In the genomic region with DNA sequence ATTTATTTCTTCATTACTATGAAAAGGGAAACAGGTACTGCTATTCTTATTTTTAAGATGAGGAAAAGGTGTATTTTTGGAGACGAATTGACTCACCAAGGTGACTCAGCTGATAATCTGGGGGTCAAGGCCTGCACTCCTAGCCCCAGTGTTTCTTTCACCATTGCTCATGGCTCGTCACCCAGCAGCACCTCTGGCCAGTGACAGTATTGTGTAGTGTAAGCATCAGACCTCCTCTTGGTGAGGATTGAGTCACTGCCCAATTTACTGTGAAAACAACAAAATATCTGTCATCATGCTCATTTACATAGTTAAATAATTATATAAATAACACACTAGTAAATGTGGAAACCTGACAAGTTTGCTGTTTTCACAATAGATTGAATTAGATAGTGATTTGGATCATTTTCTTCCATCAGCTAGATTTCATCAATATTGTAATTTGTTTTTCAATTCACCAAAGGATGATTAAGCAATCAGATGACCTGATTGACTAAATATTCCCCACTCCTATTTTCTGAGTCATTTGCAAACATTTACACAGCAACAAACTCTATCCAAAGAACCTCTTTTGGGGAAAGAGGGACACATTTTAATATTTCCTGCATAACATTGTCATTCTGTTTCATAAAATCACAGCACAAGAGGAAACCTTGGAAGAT, we compare ENCODE assay signal across 19 cellular contexts.
DNase-seq lines count a peak whose midpoint lies in the region; TF ChIP-seq lines count a peak whose summit lies in the region.
"Had no signal": no experiment of that assay in that cellular context is flagged by ENCODE, and none has a peak within 500 bp of the region (broad histone marks: within the 10 kb centered on the region; RNA-seq: fewer than 3 reads in every experiment).

No MANE protein-coding gene starts in this region.

- intact Hi-C loops in activated T-helper 1 cell treated with anti-CD3 and anti-CD28 coated beads, Interleukin-12 subunit alpha, Interleukin-12 subunit beta, Interleukin-2, Interleukin-4 antibody, amounts not matched to agents 30 ng/mL and 10 ng/mL and 1 ng/mL, durations not matched to agents 14 hours and 24 hours and 36 hours (cut with micrococcal nuclease), result no loop called here

- no peaks in the 10 kb centered on the region for H3K9me3 ChIP-seq in liver (ENCODE audit: control insufficient read depth in 4 of 4, low read length in 3 of 4)
- H3K9me3 ChIP-seq: BLaER1 treated with 17β-estradiol and CSF1 and Interleukin-3, amounts not matched to agents 10 nM and 100 nM; esophagus squamous epithelium had no signal

- H3K36me3 ChIP-seq in BJ (ENCODE audit: control insufficient read depth, insufficient read depth, low read length), result no peaks in the 10 kb centered on the region
- H3K36me3 ChIP-seq in liver (ENCODE audit: control insufficient read depth in 4 of 4, insufficient read depth in 3 of 4, low read depth in 1 of 4, low read length in 3 of 4), result no peaks in the 10 kb centered on the region
- H3K36me3 ChIP-seq: BLaER1 treated with 17β-estradiol and CSF1 and Interleukin-3, amounts not matched to agents 10 nM and 100 nM; esophagus squamous epithelium had no signal

- CTCF ChIA-PET in BJ (lab: Yijun Ruan, JAX), result interaction anchor here (1.1 kb wide), 1 partner anchor 14 kb away, joined by 4 read pairs; no protein-coding TSS in a partner anchor

- TF ChIP-seq CTCF in BJ (IDR thresholded peaks at IDR 0.05; ENCODE audit: insufficient read depth, low read depth, low read length) (no peak), liver (IDR thresholded peaks at IDR 0.05; ENCODE audit: low read depth, low read length, missing input control) (no peak)

- no peak overlapping the region for H3K27ac Mint-ChIP-seq in activated T-helper 1 cell treated with anti-CD3 and anti-CD28 coated beads, Interleukin-12 subunit alpha, Interleukin-12 subunit beta, Interleukin-2, Interleukin-4 antibody, amounts not matched to agents 30 ng/mL and 10 ng/mL and 1 ng/mL, durations not matched to agents 14 hours and 24 hours and 36 hours
- H3K27ac Mint-ChIP-seq: activated CD4-positive, alpha-beta T cell treated with anti-CD3 and anti-CD28 coated beads, Interleukin-2, amount 10 ng/mL, durations not matched to agents 7 days and 5 days; activated T-helper 2 cell treated with anti-CD3 and anti-CD28 coated beads, Interferon-gamma antibody, Interleukin-2, Interleukin-4, amounts not matched to agents 10 μg/mL and 5 μg/mL and 100 μg/mL, durations not matched to agents 14 hours and 24 hours and 36 hours; immature natural killer cell; stimulated activated naive B cell treated with anti-CD40 and anti-IgM and Interleukin-4, amounts not matched to agents 10 μg/mL and 1 μg/mL and 100 μg/mL, for 72 hours had no signal

- H3K9me3 Mint-ChIP-seq in activated T-helper 1 cell treated with anti-CD3 and anti-CD28 coated beads, Interleukin-12 subunit alpha, Interleukin-12 subunit beta, Interleukin-2, Interleukin-4 antibody, amounts not matched to agents 30 ng/mL and 10 ng/mL and 1 ng/mL, durations not matched to agents 14 hours and 24 hours and 36 hours, result no peaks in the 10 kb centered on the region
- H3K9me3 Mint-ChIP-seq: activated CD4-positive, alpha-beta T cell treated with anti-CD3 and anti-CD28 coated beads, Interleukin-2, amount 10 ng/mL, durations not matched to agents 7 days and 5 days; activated T-helper 2 cell treated with anti-CD3 and anti-CD28 coated beads, Interferon-gamma antibody, Interleukin-2, Interleukin-4, amounts not matched to agents 10 μg/mL and 5 μg/mL and 100 μg/mL, durations not matched to agents 14 hours and 24 hours and 36 hours; stimulated activated naive B cell treated with anti-CD40 and anti-IgM and Interleukin-4, amounts not matched to agents 10 μg/mL and 1 μg/mL and 100 μg/mL, for 72 hours had no signal

- peaks cover 0 to 13% (median 5%) of the 10 kb centered on the region in 4 donors for H3K4me1 ChIP-seq in liver (ENCODE audit: control insufficient read depth in 4 of 4, insufficient read depth in 4 of 4, low read length in 3 of 4)
- H3K4me1 ChIP-seq: esophagus squamous epithelium had no signal

- WGBS in liver, result 40% methylated on average over 2 of the region's 2 CpGs

- H3K27me3 Mint-ChIP-seq in activated T-helper 1 cell treated with anti-CD3 and anti-CD28 coated beads, Interleukin-12 subunit alpha, Interleukin-12 subunit beta, Interleukin-2, Interleukin-4 antibody, amounts not matched to agents 30 ng/mL and 10 ng/mL and 1 ng/mL, durations not matched to agents 14 hours and 24 hours and 36 hours (ENCODE audit: insufficient read depth), result no peaks in the 10 kb centered on the region
- H3K27me3 Mint-ChIP-seq: activated CD4-positive, alpha-beta T cell treated with anti-CD3 and anti-CD28 coated beads, Interleukin-2, amount 10 ng/mL, durations not matched to agents 7 days and 5 days; stimulated activated naive B cell treated with anti-CD40 and anti-IgM and Interleukin-4, amounts not matched to agents 10 μg/mL and 1 μg/mL and 100 μg/mL, for 72 hours had no signal

- H3K4me3 Mint-ChIP-seq in activated T-helper 1 cell treated with anti-CD3 and anti-CD28 coated beads, Interleukin-12 subunit alpha, Interleukin-12 subunit beta, Interleukin-2, Interleukin-4 antibody, amounts not matched to agents 30 ng/mL and 10 ng/mL and 1 ng/mL, durations not matched to agents 14 hours and 24 hours and 36 hours, result no peak overlapping the region
- H3K4me3 Mint-ChIP-seq: activated CD4-positive, alpha-beta T cell treated with anti-CD3 and anti-CD28 coated beads, Interleukin-2, amount 10 ng/mL, durations not matched to agents 7 days and 5 days; immature natural killer cell; stimulated activated naive B cell treated with anti-CD40 and anti-IgM and Interleukin-4, amounts not matched to agents 10 μg/mL and 1 μg/mL and 100 μg/mL, for 72 hours had no signal

- H3K27ac ChIP-seq in liver (ENCODE audit: low read depth in 1 of 2, low read length in 2 of 2), result peak overlapping the region; percentile 60 to 71
- H3K27ac ChIP-seq: BLaER1 treated with 17β-estradiol and CSF1 and Interleukin-3, amounts not matched to agents 10 nM and 100 nM had no signal

- no peak overlapping the region for H3K9ac ChIP-seq in liver (ENCODE audit: low read depth in 1 of 2, low read length in 2 of 2)
- H3K9ac ChIP-seq: BLaER1 treated with 17β-estradiol and CSF1 and Interleukin-3, amounts not matched to agents 10 nM and 100 nM had no signal

- peak in 1 of 2 donors; percentile 2 for TF ChIP-seq RAD21 in liver (IDR thresholded peaks at IDR 0.05)

- no peaks in the 10 kb centered on the region for H3K36me3 Mint-ChIP-seq in activated T-helper 1 cell treated with anti-CD3 and anti-CD28 coated beads, Interleukin-12 subunit alpha, Interleukin-12 subunit beta, Interleukin-2, Interleukin-4 antibody, amounts not matched to agents 30 ng/mL and 10 ng/mL and 1 ng/mL, durations not matched to agents 14 hours and 24 hours and 36 hours (ENCODE audit: low read depth)
- H3K36me3 Mint-ChIP-seq: immature natural killer cell; stimulated activated naive B cell treated with anti-CD40 and anti-IgM and Interleukin-4, amounts not matched to agents 10 μg/mL and 1 μg/mL and 100 μg/mL, for 72 hours had no signal

- no peaks in the 10 kb centered on the region for H3K27me3 ChIP-seq in BJ (ENCODE audit: control insufficient read depth, insufficient read depth, low read length)
- no peaks in the 10 kb centered on the region for H3K27me3 ChIP-seq in liver (ENCODE audit: control insufficient read depth in 4 of 4, insufficient read depth in 4 of 4, low read length in 3 of 4)
- H3K27me3 ChIP-seq: BLaER1 treated with 17β-estradiol and CSF1 and Interleukin-3, amounts not matched to agents 10 nM and 100 nM; esophagus squamous epithelium had no signal

- DNase-seq in BJ (ENCODE audit: low read depth) (peak; percentile 51), NCI-H226 (peak; percentile 32), dedifferentiated amniotic fluid mesenchymal stem cell (ENCODE audit: extremely low spot score) (peak; percentile 36), superior temporal gyrus (ENCODE audit: extremely low spot score) (no peak), iPS-NIHi7 (ENCODE audit: extremely low spot score) (no peak), T-helper 1 cell (no peak)
- DNase-seq in activated T-helper 1 cell treated with anti-CD3 and anti-CD28 coated beads, Interleukin-12 subunit alpha, Interleukin-12 subunit beta, Interleukin-2, Interleukin-4 antibody, amounts not matched to agents 30 ng/mL and 10 ng/mL and 1 ng/mL, durations not matched to agents 14 hours and 24 hours and 36 hours (ENCODE audit: low spot score), result no peak
- DNase-seq: activated CD4-positive, alpha-beta T cell treated with anti-CD3 and anti-CD28 coated beads, Interleukin-2, amount 10 ng/mL, durations not matched to agents 7 days and 5 days; caudate nucleus; esophagus squamous epithelium; immature natural killer cell; Kasumi-1; NCI-H2029 treated with DMSO at 0.1 percent for 48 hours; NK-92 treated with Interleukin-12 subunit alpha and Interleukin-12 subunit beta, amount 100 ng/mL, for 24 hours; stimulated activated CD4-positive, alpha-beta T cell treated with anti-CD3 and anti-CD28 coated beads, Interleukin-4, amount 100 ng/mL, for 1 hour; stimulated activated naive B cell treated with anti-CD40 and anti-IgM and Interleukin-4, amounts not matched to agents 10 μg/mL and 1 μg/mL and 100 μg/mL, for 72 hours had no signal

- no peaks in the 10 kb centered on the region for H3K4me1 Mint-ChIP-seq in activated T-helper 1 cell treated with anti-CD3 and anti-CD28 coated beads, Interleukin-12 subunit alpha, Interleukin-12 subunit beta, Interleukin-2, Interleukin-4 antibody, amounts not matched to agents 30 ng/mL and 10 ng/mL and 1 ng/mL, durations not matched to agents 14 hours and 24 hours and 36 hours (ENCODE audit: low read depth)
- H3K4me1 Mint-ChIP-seq: activated CD4-positive, alpha-beta T cell treated with anti-CD3 and anti-CD28 coated beads, Interleukin-2, amount 10 ng/mL, durations not matched to agents 7 days and 5 days; stimulated activated naive B cell treated with anti-CD40 and anti-IgM and Interleukin-4, amounts not matched to agents 10 μg/mL and 1 μg/mL and 100 μg/mL, for 72 hours had no signal

- POLR2A ChIA-PET in BJ (lab: Charles Lee), result no interaction called here

- H3K4me3 ChIP-seq in BJ (ENCODE audit: low read depth, low read length) (no peak overlapping the region), liver (ENCODE audit: low read depth in 1 of 3, low read length in 3 of 3) (no peak overlapping the region)
- H3K4me3 ChIP-seq: BLaER1 treated with 17β-estradiol and CSF1 and Interleukin-3, amounts not matched to agents 10 nM and 100 nM; esophagus squamous epithelium had no signal

TF ChIP-seq in liver, 16 proteins besides CTCF, POLR2A, EP300 and RAD21 (continues in another document):
- no peak for TF ChIP-seq NR2F2 (IDR thresholded peaks at IDR 0.05)
- peak; percentile 52 for TF ChIP-seq YY1 (IDR thresholded peaks at IDR 0.05)
- TF ChIP-seq RXRA (IDR thresholded peaks at IDR 0.05), result peak in 1 of 2 donors; percentile 34
- no peak for TF ChIP-seq FOXA1 (IDR thresholded peaks at IDR 0.05)
- TF ChIP-seq, protein P1, sequence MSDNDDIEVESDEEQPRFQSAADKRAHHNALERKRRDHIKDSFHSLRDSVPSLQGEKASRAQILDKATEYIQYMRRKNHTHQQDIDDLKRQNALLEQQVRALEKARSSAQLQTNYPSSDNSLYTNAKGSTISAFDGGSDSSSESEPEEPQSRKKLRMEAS (IDR thresholded peaks at IDR 0.05), result no peak
- peak; percentile 80 to 84 for TF ChIP-seq JUND (IDR thresholded peaks at IDR 0.05)
- TF ChIP-seq FOXA2 (IDR thresholded peaks at IDR 0.05), result no peak

Comparison
In these comparisons a context has a peak if more than half of its experiments do, and no peak if none do; other contexts are left out.
1. DNase-seq: peak in BJ (single experiment), NCI-H226 (single experiment) and dedifferentiated amniotic fluid mesenchymal stem cell (single experiment); none in activated T-helper 1 cell treated with anti-CD3 and anti-CD28 coated beads, Interleukin-12 subunit alpha, Interleukin-12 subunit beta, Interleukin-2, Interleukin-4 antibody, amounts not matched to agents 30 ng/mL and 10 ng/mL and 1 ng/mL, durations not matched to agents 14 hours and 24 hours and 36 hours (single experiment), superior temporal gyrus (single experiment), iPS-NIHi7 (single experiment) and T-helper 1 cell (0 of 5).